In genomic region chr20:21166801-21167200, GRCh38 we compare ENCODE assay signal across 15 cellular contexts. TPM values are rescaled to one million over a fixed set of nuclear protein-coding genes. Genes with fewer than 3 reads are reported as not detected.
DNase-seq lines count a peak whose midpoint lies in the region; ATAC-seq and TF ChIP-seq lines count a peak whose summit lies in the region.
"Had no signal": no experiment of that assay in that cellular context is flagged by ENCODE, and none has a peak within 500 bp of the region (broad histone marks: within the 10 kb centered on the region; RNA-seq: fewer than 3 reads in every experiment).

No MANE protein-coding gene starts in this region.

- peak; percentile 90 for ATAC-seq in activated CD8-positive, alpha-beta memory T cell treated with anti-CD3 and anti-CD28 coated beads, Interleukin-2, amount 10 ng/mL, durations not matched to agents 7 days and 5 days
- ATAC-seq in HG03442 (IDR thresholded peaks at IDR 0.05; ENCODE audit: unreplicated experiment) = peak; percentile 39
- ATAC-seq: activated naive CD8-positive, alpha-beta T cell treated with anti-CD3 and anti-CD28 coated beads, Interleukin-2, amount 50 U/mL, for 24 hours; heart left ventricle; T-helper 17 cell had no signal

- H3K79me2 ChIP-seq in OCI-LY7 (ENCODE audit: insufficient read depth, low read depth, low read length) (no peaks in the 10 kb centered on the region), trophoblast cell (ENCODE audit: control insufficient read depth, insufficient read depth, low read length, poor library complexity) (no peaks in the 10 kb centered on the region)

- H4K12ac ChIP-seq in trophoblast cell (ENCODE audit: low read depth, low read length) = no peak overlapping the region

- CTCF ChIA-PET in activated CD8-positive, alpha-beta memory T cell treated with anti-CD3 and anti-CD28 coated beads, Interleukin-2, amount 10 ng/mL, durations not matched to agents 7 days and 5 days (lab: Charles Lee) = interaction anchor here (0.6 to 2.1 kb wide), 6 partner anchors 10 to 69 kb away, joined by 3 to 11 read pairs (median 3); partner anchors contain the start of gene KIZ
- CTCF ChIA-PET in OCI-LY7 (lab: Charles Lee; ENCODE audit: unreplicated experiment) = no interaction called here

- H4K20me1 ChIP-seq in OCI-LY7 (ENCODE audit: insufficient read depth, low read length) = no peaks in the 10 kb centered on the region

- H3K4me2 ChIP-seq in OCI-LY7 (ENCODE audit: low read length) (peak overlapping the region; percentile 34), trophoblast cell (ENCODE audit: low read length) (no peak overlapping the region)

- H3K27ac Mint-ChIP-seq in activated CD8-positive, alpha-beta memory T cell treated with anti-CD3 and anti-CD28 coated beads, Interleukin-2, amount 10 ng/mL, durations not matched to agents 7 days and 5 days = peak overlapping the region; percentile 93
- H3K27ac Mint-ChIP-seq: activated naive CD8-positive, alpha-beta T cell treated with anti-CD3 and anti-CD28 coated beads, Interleukin-2, amount 50 U/mL, for 24 hours; progenitor cell of endocrine pancreas; T-helper 17 cell had no signal

- H2BK5ac ChIP-seq in trophoblast cell (ENCODE audit: low read depth, low read length, poor library complexity) = no peak overlapping the region

- peaks cover 4% of the 10 kb centered on the region for H3K9me3 Mint-ChIP-seq in activated CD8-positive, alpha-beta memory T cell treated with anti-CD3 and anti-CD28 coated beads, Interleukin-2, amount 10 ng/mL, durations not matched to agents 7 days and 5 days (ENCODE audit: low read depth)

- no peaks in the 10 kb centered on the region for H3K27me3 Mint-ChIP-seq in activated CD8-positive, alpha-beta memory T cell treated with anti-CD3 and anti-CD28 coated beads, Interleukin-2, amount 10 ng/mL, durations not matched to agents 7 days and 5 days
- H3K27me3 Mint-ChIP-seq: activated naive CD8-positive, alpha-beta T cell treated with anti-CD3 and anti-CD28 coated beads, Interleukin-2, amount 50 U/mL, for 24 hours; progenitor cell of endocrine pancreas; T-helper 17 cell had no signal

- H3K4me3 ChIP-seq in OCI-LY7 (ENCODE audit: low read depth, low read length, poor library complexity, severe bottlenecking) (no peak overlapping the region), trophoblast cell (ENCODE audit: low read depth, low read length) (no peak overlapping the region)
- no peak overlapping the region for H3K4me3 ChIP-seq in effector memory CD4-positive, alpha-beta T cell (ENCODE audit: insufficient read depth, low read depth, low read length, poor library complexity, severe bottlenecking)
- H3K4me3 ChIP-seq: heart left ventricle, tibial artery had no signal

- intact Hi-C loops in OCI-LY7 (cut with micrococcal nuclease; ENCODE audit: unreplicated experiment) = no loop called here

- no peak overlapping the region for H2AK5ac ChIP-seq in trophoblast cell (ENCODE audit: low read length)

- H3K9me3 ChIP-seq in OCI-LY7 (ENCODE audit: low read length) (no peaks in the 10 kb centered on the region), trophoblast cell (ENCODE audit: insufficient read depth, low read depth, low read length) (no peaks in the 10 kb centered on the region)
- H3K9me3 ChIP-seq in effector memory CD4-positive, alpha-beta T cell (ENCODE audit: control insufficient read depth, low read length) = no peaks in the 10 kb centered on the region
- H3K9me3 ChIP-seq: tibial artery had no signal

- BruUV-seq in OCI-LY7 (replicated peaks; lab: Mats Ljungman, UMichigan) = no TSS peak

- H3K27ac ChIP-seq in OCI-LY7 (ENCODE audit: low read depth, low read length, poor library complexity, severe bottlenecking) = peak overlapping the region; percentile 35
- H3K27ac ChIP-seq in trophoblast cell (ENCODE audit: low read depth, low read length) = no peak overlapping the region
- H3K27ac ChIP-seq in effector memory CD4-positive, alpha-beta T cell (ENCODE audit: insufficient read depth, low read length, poor library complexity, severe bottlenecking) = no peak overlapping the region
- H3K27ac ChIP-seq: heart left ventricle, tibial artery had no signal

- no peak overlapping the region for H2BK12ac ChIP-seq in trophoblast cell (ENCODE audit: low read length)

- peak overlapping the region; percentile 41 for H3K4me3 Mint-ChIP-seq in activated CD8-positive, alpha-beta memory T cell treated with anti-CD3 and anti-CD28 coated beads, Interleukin-2, amount 10 ng/mL, durations not matched to agents 7 days and 5 days
- H3K4me3 Mint-ChIP-seq: activated naive CD8-positive, alpha-beta T cell treated with anti-CD3 and anti-CD28 coated beads, Interleukin-2, amount 50 U/mL, for 24 hours; T-helper 17 cell had no signal

- peaks cover 24% of the 10 kb centered on the region for H3K4me1 Mint-ChIP-seq in activated CD8-positive, alpha-beta memory T cell treated with anti-CD3 and anti-CD28 coated beads, Interleukin-2, amount 10 ng/mL, durations not matched to agents 7 days and 5 days

- H4K8ac ChIP-seq in trophoblast cell (ENCODE audit: low read depth, low read length) = no peak overlapping the region

- POLR2A ChIA-PET in OCI-LY7 (lab: Charles Lee) = no interaction called here

- H3K4ac ChIP-seq in trophoblast cell (ENCODE audit: low read depth, low read length) = no peak overlapping the region

- H3K36me3 Mint-ChIP-seq in activated CD8-positive, alpha-beta memory T cell treated with anti-CD3 and anti-CD28 coated beads, Interleukin-2, amount 10 ng/mL, durations not matched to agents 7 days and 5 days = peaks cover 46% of the 10 kb centered on the region

- no peak overlapping the region for H4K91ac ChIP-seq in trophoblast cell (ENCODE audit: low read depth, low read length)

- H3K79me1 ChIP-seq in trophoblast cell (ENCODE audit: low read length) = no peaks in the 10 kb centered on the region

- no peak overlapping the region for H3K23ac ChIP-seq in trophoblast cell (ENCODE audit: low read length)

- H3K9ac ChIP-seq in trophoblast cell (ENCODE audit: low read length) = no peak overlapping the region

- no peaks in the 10 kb centered on the region for H3K27me3 ChIP-seq in trophoblast cell (ENCODE audit: insufficient read depth, low read length)
- no peaks in the 10 kb centered on the region for H3K27me3 ChIP-seq in effector memory CD4-positive, alpha-beta T cell (replicated peaks; ENCODE audit: control insufficient read depth, insufficient read depth, low read length, poor library complexity, severe bottlenecking)
- H3K27me3 ChIP-seq: heart left ventricle, tibial artery had no signal

- H3K14ac ChIP-seq in trophoblast cell (ENCODE audit: low read length) = no peak overlapping the region

- H2BK120ac ChIP-seq in trophoblast cell (ENCODE audit: insufficient read depth, low read length, poor library complexity) = no peak overlapping the region

- peaks cover 12% of the 10 kb centered on the region for H3K4me1 ChIP-seq in OCI-LY7 (ENCODE audit: insufficient read depth, low read length, poor library complexity, severe bottlenecking)
- no peaks in the 10 kb centered on the region for H3K4me1 ChIP-seq in trophoblast cell (ENCODE audit: control insufficient read depth in 1 of 2, insufficient read depth in 2 of 2, low read length in 2 of 2)
- H3K4me1 ChIP-seq in effector memory CD4-positive, alpha-beta T cell (ENCODE audit: control insufficient read depth, insufficient read depth, low read length, poor library complexity, severe bottlenecking) = peaks cover 3% of the 10 kb centered on the region
- H3K4me1 ChIP-seq: heart left ventricle, tibial artery had no signal

- no peak overlapping the region for H3K18ac ChIP-seq in trophoblast cell (ENCODE audit: low read length)

- WGBS in trophoblast cell (ENCODE audit: extremely low coverage, insufficient coverage, insufficient read length) = no CpG with 5 or more reads among the region's 2 CpGs

- peaks cover 3% of the 10 kb centered on the region; the same call in 1 of the 2 replicates for H3K36me3 ChIP-seq in OCI-LY7 (ENCODE audit: insufficient read depth, low read length)
- H3K36me3 ChIP-seq in trophoblast cell (ENCODE audit: control insufficient read depth in 1 of 2, insufficient read depth in 2 of 2, low read length in 2 of 2) = no peaks in the 10 kb centered on the region
- peaks cover 8% of the 10 kb centered on the region for H3K36me3 ChIP-seq in effector memory CD4-positive, alpha-beta T cell (ENCODE audit: control insufficient read depth, insufficient read depth, low read length)

- no peak for TF ChIP-seq CTCF in OCI-LY7 (conservative IDR thresholded peaks at IDR 0.05; ENCODE audit: low read length)

- peak; percentile 86 for DNase-seq in activated CD8-positive, alpha-beta memory T cell treated with anti-CD3 and anti-CD28 coated beads, Interleukin-2, amount 10 ng/mL, durations not matched to agents 7 days and 5 days
- DNase-seq in activated CD8-positive, alpha-beta memory T cell treated with anti-CD3 and anti-CD28 coated beads, Interleukin-2, amount 50 U/mL, for 48 hours = no peak
- DNase-seq in OCI-LY7 (ENCODE audit: low spot score) (peak; percentile 49), kidney tubule cell (ENCODE audit: low spot score) (peak; percentile 6), NCI-H1417 treated with DMSO at 0.1 percent for 48 hours (lab: John Stamatoyannopoulos, UW) (no peak), trophoblast cell (no peak)
- no peak for DNase-seq in effector memory CD4-positive, alpha-beta T cell
- DNase-seq: activated naive CD8-positive, alpha-beta T cell treated with anti-CD3 and anti-CD28 coated beads, Interleukin-2, amount 50 U/mL, for 24 hours; Calu3; heart left ventricle; NCI-H226; T-helper 17 cell; tibial artery had no signal

- no peaks in the 10 kb centered on the region for H3K9me2 ChIP-seq in OCI-LY7 (ENCODE audit: insufficient read depth, low read length)

- H2AFZ ChIP-seq in OCI-LY7 (ENCODE audit: low read length) (no peak overlapping the region), trophoblast cell (ENCODE audit: insufficient read depth, low read length, poor library complexity) (no peak overlapping the region)

RNA-seq across cellular contexts. Expression of gene KIZ, which starts 40.9 kb away (rescaled TPM):
- total RNA-seq in activated CD8-positive, alpha-beta memory T cell treated with anti-CD3 and anti-CD28 coated beads, Interleukin-2, amount 10 ng/mL, durations not matched to agents 7 days and 5 days = 10 to 100 TPM; 22.3 to 30.9 TPM
- total RNA-seq in OCI-LY7 (2014; rRNA removed; shearing (Covaris generic)) = 16.0 and 21.6 TPM in 2 replicates
- 23.7 and 34.1 TPM in 2 replicates for total RNA-seq in OCI-LY7 (2022)
- polyA plus RNA-seq in trophoblast cell (2013) = 8.9 and 9.2 TPM in 2 replicates

Comparison
In these comparisons a context has a peak if more than half of its experiments do, and no peak if none do; other contexts are left out.
1. DNase-seq: peak in activated CD8-positive, alpha-beta memory T cell treated with anti-CD3 and anti-CD28 coated beads, Interleukin-2, amount 10 ng/mL, durations not matched to agents 7 days and 5 days (single experiment), OCI-LY7 (single experiment) and kidney tubule cell (single experiment); none in activated CD8-positive, alpha-beta memory T cell treated with anti-CD3 and anti-CD28 coated beads, Interleukin-2, amount 50 U/mL, for 48 hours (single experiment), NCI-H1417 treated with DMSO at 0.1 percent for 48 hours (single experiment), trophoblast cell (0 of 2) and effector memory CD4-positive, alpha-beta T cell (0 of 3).